In genomic region chrX:49263631-49264030, GRCh38 we compare ENCODE assay signal across 1 cellular context.
TF ChIP-seq lines count a peak whose summit lies in the region.

No MANE protein-coding gene starts in this region.

TF ChIP-seq in HepG2, 621 proteins besides CTCF, POLR2A, EP300 and RAD21:
- no peak for TF ChIP-seq MXD3 (CRISPR knock-in tag; IDR thresholded peaks at IDR 0.05)
- TF ChIP-seq ZBTB14 (CRISPR knock-in tag; IDR thresholded peaks at IDR 0.05): no peak
- TF ChIP-seq ARID3A (IDR thresholded peaks at IDR 0.05; ENCODE audit: low read depth, low read length): no peak
- TF ChIP-seq AGO1 (IDR thresholded peaks at IDR 0.05; ENCODE audit: low read depth, low read length, poor library complexity, severe bottlenecking): no peak
- no peak for TF ChIP-seq RNF219 (CRISPR knock-in tag; IDR thresholded peaks at IDR 0.05)
- no peak for TF ChIP-seq ZBTB26 (CRISPR knock-in tag; IDR thresholded peaks at IDR 0.05; ENCODE audit: borderline replicate concordance)
- TF ChIP-seq SOX5 (CRISPR knock-in tag; IDR thresholded peaks at IDR 0.05; ENCODE audit: borderline replicate concordance): no peak
- no peak for TF ChIP-seq DNMT3B (CRISPR knock-in tag; conservative IDR thresholded peaks at IDR 0.05)
- TF ChIP-seq SP1 (IDR thresholded peaks at IDR 0.05): no peak
- no peak for TF ChIP-seq SP1 (CRISPR knock-in tag; IDR thresholded peaks at IDR 0.05)
- no peak for TF ChIP-seq ZNF660 (CRISPR knock-in tag; IDR thresholded peaks at IDR 0.05; ENCODE audit: borderline replicate concordance, low read depth)
- no peak for TF ChIP-seq BORCS8-MEF2B (CRISPR knock-in tag; IDR thresholded peaks at IDR 0.05)
- no peak for TF ChIP-seq USF2 (IDR thresholded peaks at IDR 0.05; ENCODE audit: low read depth, low read length)
- TF ChIP-seq USF2 (CRISPR knock-in tag; IDR thresholded peaks at IDR 0.05; ENCODE audit: borderline replicate concordance): no peak
- no peak for TF ChIP-seq GLMP (CRISPR knock-in tag; IDR thresholded peaks at IDR 0.05; ENCODE audit: borderline replicate concordance)
- no peak for TF ChIP-seq ZNF333 (CRISPR knock-in tag; IDR thresholded peaks at IDR 0.05; ENCODE audit: borderline replicate concordance)
- TF ChIP-seq ZSCAN12 (CRISPR knock-in tag; IDR thresholded peaks at IDR 0.05): no peak
- TF ChIP-seq KLF16 (CRISPR knock-in tag; IDR thresholded peaks at IDR 0.05): no peak
- no peak for TF ChIP-seq NKX3-1 (CRISPR knock-in tag; IDR thresholded peaks at IDR 0.05)
- no peak for TF ChIP-seq MED8 (CRISPR knock-in tag; IDR thresholded peaks at IDR 0.05; ENCODE audit: insufficient replicate concordance)
- no peak for TF ChIP-seq ZNF550 (CRISPR knock-in tag; IDR thresholded peaks at IDR 0.05; ENCODE audit: borderline replicate concordance)
